18 cellular contexts compared by ENCODE assay signal in genomic region chr16:4472880-4473279, GRCh38. TPM values are rescaled to one million over a fixed set of nuclear protein-coding genes. Genes with fewer than 3 reads are reported as not detected.
A peak's percentile ranks its signal among the peaks of the same experiment; 100 is the strongest.
DNase-seq lines count a peak whose midpoint lies in the region; ATAC-seq and TF ChIP-seq lines count a peak whose summit lies in the region.
"Had no signal": no experiment of that assay in that cellular context is flagged by ENCODE, and none has a peak within 500 bp of the region (broad histone marks: within the 10 kb centered on the region; RNA-seq: fewer than 3 reads in every experiment).

No MANE protein-coding gene starts in this region.

- peak overlapping the region; percentile 81 for H3K27ac ChIP-seq in SU-DHL-6 (ENCODE audit: low read depth, low read length)
- H3K27ac ChIP-seq: foreskin keratinocyte, GM23248 had no signal

- no peak for ATAC-seq in stimulated activated naive CD8-positive, alpha-beta T cell treated with anti-CD3 and anti-CD28 coated beads, Interleukin-15, amount 100 ng/mL, for 72 hours
- ATAC-seq: foreskin keratinocyte; SK-N-SH treated with all-trans-retinoic acid at 6 μM for 48 hours; stimulated activated naive CD8-positive, alpha-beta T cell treated with anti-CD3 and anti-CD28 coated beads, Interleukin-15, Interleukin-2, amounts not matched to agents 100 U/mL and 50 U/mL, for 24 hours had no signal

- H3K36me3 ChIP-seq in SU-DHL-6 (ENCODE audit: low read length), result no peaks in the 10 kb centered on the region
- H3K36me3 ChIP-seq: BE2C had no signal

- peak overlapping the region; percentile 82 for H3K4me2 ChIP-seq in SU-DHL-6 (ENCODE audit: low read depth, low read length, poor library complexity, severe bottlenecking)

- H3K27ac Mint-ChIP-seq in stimulated activated naive CD8-positive, alpha-beta T cell treated with anti-CD3 and anti-CD28 coated beads, Interleukin-15, Interleukin-2, amounts not matched to agents 100 ng/mL and 50 ng/mL, for 24 hours, result peak overlapping the region; percentile 82
- H3K27ac Mint-ChIP-seq in stimulated activated naive CD8-positive, alpha-beta T cell treated with anti-CD3 and anti-CD28 coated beads, Interleukin-15, amount 100 ng/mL, for 72 hours, result no peak overlapping the region
- H3K27ac Mint-ChIP-seq in glutamatergic neuron (ENCODE audit: unreplicated experiment) (no peak overlapping the region), type B pancreatic cell (peak overlapping the region; percentile 46)

- peaks cover 42% of the 10 kb centered on the region for H3F3A ChIP-seq in SU-DHL-6 (ENCODE audit: insufficient read depth)

- no peaks in the 10 kb centered on the region for H3K27me3 Mint-ChIP-seq in stimulated activated naive CD8-positive, alpha-beta T cell treated with anti-CD3 and anti-CD28 coated beads, Interleukin-15, Interleukin-2, amounts not matched to agents 100 ng/mL and 50 ng/mL, for 24 hours
- H3K27me3 Mint-ChIP-seq in stimulated activated naive CD8-positive, alpha-beta T cell treated with anti-CD3 and anti-CD28 coated beads, Interleukin-15, amount 100 ng/mL, for 72 hours, result no peaks in the 10 kb centered on the region
- H3K27me3 Mint-ChIP-seq in glutamatergic neuron (ENCODE audit: unreplicated experiment) (peaks cover 6% of the 10 kb centered on the region), type B pancreatic cell (no peaks in the 10 kb centered on the region)

- H3K4me1 Mint-ChIP-seq in stimulated activated naive CD8-positive, alpha-beta T cell treated with anti-CD3 and anti-CD28 coated beads, Interleukin-15, Interleukin-2, amounts not matched to agents 100 ng/mL and 50 ng/mL, for 24 hours (ENCODE audit: low read depth), result peaks cover 34% of the 10 kb centered on the region
- H3K4me1 Mint-ChIP-seq in stimulated activated naive CD8-positive, alpha-beta T cell treated with anti-CD3 and anti-CD28 coated beads, Interleukin-15, amount 100 ng/mL, for 72 hours, result peaks cover 46% of the 10 kb centered on the region
- H3K4me1 Mint-ChIP-seq in glutamatergic neuron (ENCODE audit: low read depth, unreplicated experiment) (peaks cover 3% of the 10 kb centered on the region), type B pancreatic cell (ENCODE audit: unreplicated experiment) (peaks cover 23% of the 10 kb centered on the region)

- H4K20me1 ChIP-seq in SU-DHL-6 (ENCODE audit: low read depth, low read length), result no peaks in the 10 kb centered on the region

- H3K27me3 ChIP-seq in SU-DHL-6 (ENCODE audit: low read length), result no peaks in the 10 kb centered on the region
- H3K27me3 ChIP-seq: BE2C, foreskin keratinocyte had no signal

- no peaks in the 10 kb centered on the region for H3K9me3 Mint-ChIP-seq in stimulated activated naive CD8-positive, alpha-beta T cell treated with anti-CD3 and anti-CD28 coated beads, Interleukin-15, Interleukin-2, amounts not matched to agents 100 ng/mL and 50 ng/mL, for 24 hours
- H3K9me3 Mint-ChIP-seq in stimulated activated naive CD8-positive, alpha-beta T cell treated with anti-CD3 and anti-CD28 coated beads, Interleukin-15, amount 100 ng/mL, for 72 hours, result no peaks in the 10 kb centered on the region
- H3K9me3 Mint-ChIP-seq in glutamatergic neuron (ENCODE audit: unreplicated experiment) (peaks cover 5% of the 10 kb centered on the region), type B pancreatic cell (peaks cover 3% of the 10 kb centered on the region)

- no peak for TF ChIP-seq CTCF in SU-DHL-6 (IDR thresholded peaks at IDR 0.05; ENCODE audit: insufficient read depth, low read length, poor library complexity, severe bottlenecking)
- no peak for TF ChIP-seq CTCF in glutamatergic neuron (IDR thresholded peaks at IDR 0.05; ENCODE audit: partially characterized antibody, unreplicated experiment)
- no peak for TF ChIP-seq CTCF in type B pancreatic cell (conservative IDR thresholded peaks at IDR 0.05)

- no peaks in the 10 kb centered on the region for H3K9me2 ChIP-seq in SU-DHL-6 (replicated peaks; ENCODE audit: insufficient read depth, low read length)

- H3K36me3 Mint-ChIP-seq in stimulated activated naive CD8-positive, alpha-beta T cell treated with anti-CD3 and anti-CD28 coated beads, Interleukin-15, Interleukin-2, amounts not matched to agents 100 ng/mL and 50 ng/mL, for 24 hours (ENCODE audit: low read depth), result peaks cover 13% of the 10 kb centered on the region
- H3K36me3 Mint-ChIP-seq in glutamatergic neuron (ENCODE audit: unreplicated experiment), result no peaks in the 10 kb centered on the region
- peaks cover 6% of the 10 kb centered on the region for H3K36me3 Mint-ChIP-seq in type B pancreatic cell

- no peak overlapping the region for H2AFZ ChIP-seq in SU-DHL-6 (ENCODE audit: low read depth, low read length, severe bottlenecking)
- H2AFZ ChIP-seq: GM23248 had no signal

- no peak for DNase-seq in stimulated activated naive CD8-positive, alpha-beta T cell treated with anti-CD3 and anti-CD28 coated beads, Interleukin-15, amount 100 ng/mL, for 72 hours
- DNase-seq in glutamatergic neuron, result no peak
- no peak for DNase-seq in type B pancreatic cell (ENCODE audit: extremely low spot score, unreplicated experiment)
- DNase-seq in amygdala (lab: John Stamatoyannopoulos, UW), result no peak
- DNase-seq in cerebellar cortex (ENCODE audit: low spot score), result no peak
- no peak for DNase-seq in activated gamma-delta T cell (lab: John Stamatoyannopoulos, UW)
- DNase-seq: BE2C; effector CD4-positive, alpha-beta T cell; foreskin keratinocyte; GM23248; MV-4-11; NCI-H2171; retina; stimulated activated CD4-positive, alpha-beta T cell treated with anti-CD3 and anti-CD28 coated beads, Interleukin-2, amount 100 ng/mL, for 48 hours; stimulated activated naive CD8-positive, alpha-beta T cell treated with anti-CD3 and anti-CD28 coated beads, Interleukin-15, Interleukin-2, amounts not matched to agents 100 U/mL and 50 U/mL, for 24 hours had no signal

- peak overlapping the region; percentile 89 for H3K4me3 Mint-ChIP-seq in stimulated activated naive CD8-positive, alpha-beta T cell treated with anti-CD3 and anti-CD28 coated beads, Interleukin-15, Interleukin-2, amounts not matched to agents 100 ng/mL and 50 ng/mL, for 24 hours
- H3K4me3 Mint-ChIP-seq in stimulated activated naive CD8-positive, alpha-beta T cell treated with anti-CD3 and anti-CD28 coated beads, Interleukin-15, amount 100 ng/mL, for 72 hours, result peak overlapping the region in 1 of 2 donors; percentile 94
- H3K4me3 Mint-ChIP-seq in glutamatergic neuron (ENCODE audit: unreplicated experiment), result peak overlapping the region; percentile 49
- peak overlapping the region; percentile 91 for H3K4me3 Mint-ChIP-seq in type B pancreatic cell

- H3K4me3 ChIP-seq in SU-DHL-6 (ENCODE audit: insufficient read depth, low read length, poor library complexity, severe bottlenecking), result peak overlapping the region; percentile 70

- H3K9ac ChIP-seq in SU-DHL-6 (ENCODE audit: low read length), result peak overlapping the region; percentile 92
- H3K9ac ChIP-seq: GM23248 had no signal

- no peaks in the 10 kb centered on the region for H3K9me3 ChIP-seq in SU-DHL-6 (ENCODE audit: insufficient read depth, low read length)
- H3K9me3 ChIP-seq: BE2C had no signal

- peaks cover 33% of the 10 kb centered on the region for H3K79me2 ChIP-seq in SU-DHL-6 (ENCODE audit: insufficient read depth, low read length)

RNA-seq across cellular contexts. Expression of gene NMRAL1, which starts 1.5 kb away (rescaled TPM):
- total RNA-seq in glutamatergic neuron (ENCODE audit: unreplicated experiment), result 38.3 TPM
- 48.3 and 49.1 TPM in 2 replicates for total RNA-seq in type B pancreatic cell (ENCODE audit: low replicate concordance)

RNA-seq across cellular contexts. Expression of gene HMOX2, which starts 3.3 kb away (rescaled TPM):
- total RNA-seq in glutamatergic neuron (ENCODE audit: unreplicated experiment), result 76.0 TPM
- total RNA-seq in type B pancreatic cell (ENCODE audit: low replicate concordance), result 37.8 and 46.2 TPM in 2 replicates

RNA-seq across cellular contexts. Expression of gene DNAJA3, which starts 47.2 kb away (rescaled TPM):
- 32.6 TPM for total RNA-seq in glutamatergic neuron (ENCODE audit: unreplicated experiment)
- total RNA-seq in type B pancreatic cell (ENCODE audit: low replicate concordance), result 43.9 and 46.5 TPM in 2 replicates

RNA-seq across cellular contexts. Expression of gene CORO7, which starts 56.5 kb away (rescaled TPM):
- 200 TPM for total RNA-seq in glutamatergic neuron (ENCODE audit: unreplicated experiment)
- 32.3 and 41.4 TPM in 2 replicates for total RNA-seq in type B pancreatic cell (ENCODE audit: low replicate concordance)

Comparison
In these comparisons a context has a peak if more than half of its experiments do, and no peak if none do; other contexts are left out.
1. H3K27ac Mint-ChIP-seq: peak in stimulated activated naive CD8-positive, alpha-beta T cell treated with anti-CD3 and anti-CD28 coated beads, Interleukin-15, Interleukin-2, amounts not matched to agents 100 ng/mL and 50 ng/mL, for 24 hours (single experiment) and type B pancreatic cell (single experiment); none in stimulated activated naive CD8-positive, alpha-beta T cell treated with anti-CD3 and anti-CD28 coated beads, Interleukin-15, amount 100 ng/mL, for 72 hours (0 of 2) and glutamatergic neuron (single experiment).